ENCODE assay signal across 11 cellular contexts in the genomic region with DNA sequence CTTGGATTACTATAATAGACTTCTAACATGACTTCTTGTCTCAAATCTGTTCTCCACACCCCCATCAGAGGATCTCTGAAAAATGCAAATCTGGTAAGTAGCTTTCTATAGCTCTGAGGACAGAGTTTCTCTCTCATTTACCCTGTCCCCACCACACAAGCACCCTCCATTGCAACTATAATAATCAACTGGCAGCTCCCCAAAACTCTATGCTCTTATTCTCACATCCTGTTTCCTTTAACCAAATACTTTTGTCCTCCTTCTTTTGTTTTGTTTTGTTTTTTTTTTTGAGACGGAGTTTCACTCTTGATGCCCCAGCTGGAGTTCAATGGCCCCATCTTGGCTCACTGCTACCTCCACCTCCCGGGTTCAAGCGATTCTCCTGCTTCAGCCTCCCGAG.
A peak's percentile ranks its signal among the peaks of the same experiment; 100 is the strongest.
DNase-seq lines count a peak whose midpoint lies in the region; ATAC-seq and TF ChIP-seq lines count a peak whose summit lies in the region.
"Had no signal": no experiment of that assay in that cellular context is flagged by ENCODE, and none has a peak within 500 bp of the region (broad histone marks: within the 10 kb centered on the region; RNA-seq: fewer than 3 reads in every experiment).

No MANE protein-coding gene starts in this region.

- no peaks in the 10 kb centered on the region for H3K79me2 ChIP-seq in smooth muscle cell (ENCODE audit: low read depth)

- peaks cover 22% of the 10 kb centered on the region for H3K4me1 Mint-ChIP-seq in CD4-positive, alpha-beta T cell (ENCODE audit: low read depth)

- no peak overlapping the region for H3K4me3 Mint-ChIP-seq in CD4-positive, alpha-beta T cell

- TF ChIP-seq CTCF in CD4-positive, alpha-beta T cell (IDR thresholded peaks at IDR 0.05), result no peak
- TF ChIP-seq CTCF in smooth muscle cell (IDR thresholded peaks at IDR 0.05; ENCODE audit: borderline replicate concordance, insufficient read depth, poor library complexity, severe bottlenecking) (no peak), foreskin fibroblast (IDR thresholded peaks at IDR 0.05; ENCODE audit: low read depth, low read length) (no peak)

- H3K4me2 ChIP-seq in smooth muscle cell, result no peak overlapping the region

- H3K4me1 ChIP-seq in smooth muscle cell (ENCODE audit: low read depth), result no peaks in the 10 kb centered on the region

- H3K9me3 ChIP-seq in CD4-positive, alpha-beta T cell (ENCODE audit: control insufficient read depth, low read length), result no peaks in the 10 kb centered on the region
- H3K9me3 ChIP-seq in smooth muscle cell (replicated peaks; ENCODE audit: low read depth), result no peaks in the 10 kb centered on the region

- intact Hi-C loops in CD4-positive, alpha-beta T cell (cut with DNase I, micrococcal nuclease), result no loop called here

- peaks cover 14% of the 10 kb centered on the region for H4K20me1 ChIP-seq in smooth muscle cell (ENCODE audit: low read depth)

- H3K27me3 Mint-ChIP-seq in CD4-positive, alpha-beta T cell, result no peaks in the 10 kb centered on the region

- H3K9me3 Mint-ChIP-seq in CD4-positive, alpha-beta T cell, result no peaks in the 10 kb centered on the region

- no peaks in the 10 kb centered on the region for H3K27me3 ChIP-seq in CD4-positive, alpha-beta T cell (ENCODE audit: control insufficient read depth, insufficient read depth, low read length)
- no peaks in the 10 kb centered on the region for H3K27me3 ChIP-seq in smooth muscle cell (ENCODE audit: low read depth)
- H3K27me3 ChIP-seq: cardiac muscle cell had no signal

- peaks cover 88% of the 10 kb centered on the region for H3K36me3 Mint-ChIP-seq in CD4-positive, alpha-beta T cell (ENCODE audit: low read depth)

- peak overlapping the region; percentile 5 for H3K27ac Mint-ChIP-seq in CD4-positive, alpha-beta T cell

- no peak for ATAC-seq in CD4-positive, alpha-beta T cell (ENCODE audit: poor library complexity)
- ATAC-seq in GM19023 (IDR thresholded peaks at IDR 0.05; ENCODE audit: unreplicated experiment), result peak; percentile 85
- peak; percentile 96 for ATAC-seq in HG02571 (IDR thresholded peaks at IDR 0.05; ENCODE audit: unreplicated experiment)
- ATAC-seq in HG03432 (IDR thresholded peaks at IDR 0.05; ENCODE audit: unreplicated experiment), result peak; percentile 96

- WGBS in smooth muscle cell (ENCODE audit: low lambda C conversion rate), result 98% methylated on average over 4 of the region's 4 CpGs

- no peaks in the 10 kb centered on the region for H3F3A ChIP-seq in smooth muscle cell (ENCODE audit: low read depth)

- H3K9ac ChIP-seq in smooth muscle cell (ENCODE audit: low read depth), result no peak overlapping the region

- H3K4me3 ChIP-seq in smooth muscle cell (no peak overlapping the region), foreskin fibroblast (ENCODE audit: low read depth in 1 of 2, low read length in 2 of 2) (no peak overlapping the region)
- H3K4me3 ChIP-seq: cardiac muscle cell had no signal

- H2AFZ ChIP-seq in smooth muscle cell (ENCODE audit: low read depth), result no peak overlapping the region

- POLR2A ChIA-PET in CD4-positive, alpha-beta T cell (lab: Charles Lee), result no interaction called here

- no peak overlapping the region for H3K27ac ChIP-seq in CD4-positive, alpha-beta T cell (ENCODE audit: low read depth, low read length)
- no peak overlapping the region for H3K27ac ChIP-seq in smooth muscle cell (ENCODE audit: low read depth)
- H3K27ac ChIP-seq: cardiac muscle cell had no signal

- no peak for DNase-seq in CD4-positive, alpha-beta T cell
- DNase-seq in smooth muscle cell (lab: John Stamatoyannopoulos, UW; ENCODE audit: unreplicated experiment), result no peak
- no peak for DNase-seq in stimulated activated CD4-positive, alpha-beta T cell treated with anti-CD3 and anti-CD28 coated beads, Interleukin-4, amount 100 ng/mL, for 1 hour
- DNase-seq in foreskin fibroblast, result no peak
- DNase-seq in D341Med (ENCODE audit: low spot score), result no peak
- DNase-seq: activated CD8-positive, alpha-beta memory T cell treated with anti-CD3 and anti-CD28 coated beads, Interleukin-2, amount 50 U/mL, for 48 hours; retina had no signal

- H3K36me3 ChIP-seq in smooth muscle cell (ENCODE audit: low read depth), result peaks cover 7% of the 10 kb centered on the region

- CTCF ChIA-PET in CD4-positive, alpha-beta T cell (lab: Charles Lee), result no interaction called here
